ENCODE assay signal across 10 cellular contexts in the genomic region with DNA sequence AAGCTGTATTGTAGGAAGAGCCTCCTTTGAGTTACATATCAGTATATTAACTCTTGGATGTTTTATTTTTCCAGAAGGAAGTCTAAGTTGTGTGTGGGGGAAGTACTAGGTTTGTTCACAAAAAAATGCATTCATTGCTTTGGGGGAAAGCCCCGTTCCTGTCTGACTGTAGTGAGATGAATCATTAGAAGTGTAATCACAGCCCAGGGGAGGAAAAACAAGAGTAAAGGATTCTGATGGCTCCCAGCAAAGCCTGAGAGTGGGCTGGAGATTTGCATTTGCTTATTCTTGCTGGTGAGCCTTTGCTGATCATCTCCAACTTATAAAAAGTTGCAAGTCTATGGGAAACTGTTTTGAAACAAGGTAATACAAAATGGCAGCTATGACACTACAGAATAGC.
A peak's percentile ranks its signal among the peaks of the same experiment; 100 is the strongest.
DNase-seq lines count a peak whose midpoint lies in the region; ATAC-seq, FAIRE-seq and TF ChIP-seq lines count a peak whose summit lies in the region.
"Had no signal": no experiment of that assay in that cellular context is flagged by ENCODE, and none has a peak within 500 bp of the region (broad histone marks: within the 10 kb centered on the region; RNA-seq: fewer than 3 reads in every experiment).

No MANE protein-coding gene starts in this region.

- peak; percentile 74 for ATAC-seq in GM18868 (IDR thresholded peaks at IDR 0.05; ENCODE audit: unreplicated experiment)
- no peak for ATAC-seq in left colon

- intact Hi-C loops in left colon (cut with DNase I, micrococcal nuclease): no loop called here

- no peak for FAIRE-seq in RCC 7860 (lab: Jason Lieb, UNC)

- H3K27me3 Mint-ChIP-seq in endothelial cell (ENCODE audit: unreplicated experiment): peaks cover 2% of the 10 kb centered on the region

- DNase-seq in HPDE6-E6E7 (ENCODE audit: extremely low spot score) (peak; percentile 16), astrocyte of the hippocampus (ENCODE audit: low read depth, low spot score) (peak; percentile 68), RCC 7860 (ENCODE audit: low spot score) (no peak), DMS153 treated with DMSO at 0.1 percent for 48 hours (lab: John Stamatoyannopoulos, UW; ENCODE audit: unreplicated experiment) (no peak), left colon (no peak), endothelial cell (ENCODE audit: low spot score) (no peak)
- DNase-seq in stimulated activated CD4-positive, alpha-beta T cell treated with anti-CD3 and anti-CD28 coated beads, Interleukin-1b, Interleukin-23, amount 100 ng/mL, for 48 hours: peak; percentile 52
- DNase-seq: DMS53, NCI-H2081 treated with DMSO at 0.1 percent for 48 hours had no signal

- H3K27ac Mint-ChIP-seq in endothelial cell (ENCODE audit: unreplicated experiment): no peak overlapping the region

- H3K4me3 Mint-ChIP-seq in endothelial cell (ENCODE audit: unreplicated experiment): no peak overlapping the region

- no peaks in the 10 kb centered on the region for H3K9me3 Mint-ChIP-seq in endothelial cell (ENCODE audit: unreplicated experiment)

- TF ChIP-seq CTCF in endothelial cell (IDR thresholded peaks at IDR 0.05; ENCODE audit: unreplicated experiment): no peak

- no peaks in the 10 kb centered on the region for H3K36me3 Mint-ChIP-seq in endothelial cell (ENCODE audit: low read depth, unreplicated experiment)

- H3K4me1 Mint-ChIP-seq in endothelial cell (ENCODE audit: unreplicated experiment): peaks cover 6% of the 10 kb centered on the region

Comparison
In these comparisons a context has a peak if more than half of its experiments do, and no peak if none do; other contexts are left out.
1. DNase-seq: peak in HPDE6-E6E7 (single experiment), astrocyte of the hippocampus (single experiment) and stimulated activated CD4-positive, alpha-beta T cell treated with anti-CD3 and anti-CD28 coated beads, Interleukin-1b, Interleukin-23, amount 100 ng/mL, for 48 hours (single experiment); none in RCC 7860 (single experiment), DMS153 treated with DMSO at 0.1 percent for 48 hours (single experiment), left colon (0 of 2) and endothelial cell (single experiment).